ENCODE assay signal across 8 cellular contexts in the genomic region with DNA sequence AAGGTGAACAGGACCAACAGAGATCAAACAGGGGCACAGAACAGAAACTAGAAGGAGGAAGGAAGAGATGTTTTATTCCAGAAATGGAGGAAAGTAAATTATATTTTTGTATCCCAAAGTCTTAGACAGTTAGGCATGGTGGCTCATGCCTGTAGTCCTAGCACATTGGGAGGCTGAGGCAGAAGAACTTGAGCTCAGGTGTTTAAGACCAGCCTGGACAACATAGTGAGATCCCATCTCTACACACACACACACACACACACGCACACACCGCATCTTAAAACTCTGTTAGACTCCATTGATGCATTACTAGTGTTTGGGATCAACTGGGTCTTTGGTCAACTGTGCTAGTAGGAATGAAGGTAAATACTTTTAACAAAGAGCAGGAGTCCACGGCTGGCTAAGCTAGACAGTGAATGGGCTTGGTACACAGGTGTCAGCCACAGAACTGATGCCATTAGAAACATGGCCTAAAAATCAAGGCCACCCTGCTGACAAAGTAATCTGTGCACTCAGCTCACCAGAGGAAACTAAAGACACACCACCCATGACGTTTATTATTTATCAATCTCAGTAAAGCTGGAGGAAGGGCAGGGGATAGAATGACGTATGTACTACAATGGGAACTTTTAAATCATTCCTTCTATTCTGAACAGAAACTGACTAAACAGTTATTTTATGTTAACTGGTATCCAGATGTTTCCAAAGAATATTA. TPM values are rescaled to one million over a fixed set of nuclear protein-coding genes. Genes with fewer than 3 reads are reported as not detected.
A peak's percentile ranks its signal among the peaks of the same experiment; 100 is the strongest.
DNase-seq lines count a peak whose midpoint lies in the region; ATAC-seq and TF ChIP-seq lines count a peak whose summit lies in the region.
"Not testable (repeated sequence)": the region's sequence is repeated elsewhere in the genome, so short reads cannot be mapped to it uniquely, and the experiment has no call there.

No MANE protein-coding gene starts in this region.

- peaks cover 5 to 61% of the 10 kb centered on the region in 2 donors for H3K36me3 Mint-ChIP-seq in activated naive CD4-positive, alpha-beta T cell treated with anti-CD3 and anti-CD28 coated beads, Interleukin-2, amount 50 U/mL, for 72 hours

- H3K4me1 ChIP-seq in SK-N-SH (ENCODE audit: control insufficient read depth in 1 of 2, insufficient read depth in 2 of 2, low read depth in 1 of 2, low read length in 1 of 2): peaks cover 17 to 25% of the 10 kb centered on the region in 2 experiments

- POLR2A ChIA-PET in SK-N-SH (lab: Yijun Ruan, JAX): not testable (repeated sequence)

- 41% methylated on average over 5 of the region's 5 CpGs for WGBS in SK-N-SH (ENCODE audit: low lambda C conversion rate)

- not testable (repeated sequence) for H3K9me2 ChIP-seq in SK-N-SH

- H3K9me3 ChIP-seq in SK-N-SH: not testable (repeated sequence)

- H3K9ac ChIP-seq in SK-N-SH: peak overlapping the region; percentile 71

- not testable (repeated sequence) for TF ChIP-seq CTCF in SK-N-SH (IDR thresholded peaks at IDR 0.05)

- TF ChIP-seq EP300 in SK-N-SH (IDR thresholded peaks at IDR 0.05; ENCODE audit: borderline replicate concordance in 1 of 2, low read depth in 1 of 2, low read length in 1 of 2): not testable (repeated sequence)

- H3K36me3 ChIP-seq in SK-N-SH (replicated peaks in 1 of 2; ENCODE audit: control insufficient read depth in 1 of 2, insufficient read depth in 2 of 2, low read length in 1 of 2): peaks cover 8 to 21% of the 10 kb centered on the region in 2 experiments

- H3K27ac ChIP-seq in SK-N-SH (ENCODE audit: low read depth in 2 of 2, low read length in 1 of 2): peak overlapping the region; percentile 52 to 97

- peak overlapping the region; percentile 55 for H3K4me2 ChIP-seq in SK-N-SH

- not testable (repeated sequence) for H2AFZ ChIP-seq in SK-N-SH (ENCODE audit: low read depth)

- TF ChIP-seq RAD21 in SK-N-SH (IDR thresholded peaks at IDR 0.05; ENCODE audit: low read length): not testable (repeated sequence)

- DNase-seq in A172 (ENCODE audit: low spot score): peak; percentile 27
- not testable (repeated sequence) for DNase-seq in SK-N-SH; activated naive CD4-positive, alpha-beta T cell treated with anti-CD3 and anti-CD28 coated beads, Interleukin-2, amount 50 U/mL, for 72 hours (ENCODE audit: low spot score in 2 of 2)
- DNase-seq in effector CD4-positive, alpha-beta T cell: peak; percentile 33
- DNase-seq in kidney glomerular epithelial cell (lab: John Stamatoyannopoulos, UW): peak; percentile 60
- peak; percentile 40 for DNase-seq in skeletal muscle cell (ENCODE audit: low read depth)

- peaks cover 24% of the 10 kb centered on the region for H4K20me1 ChIP-seq in SK-N-SH (ENCODE audit: insufficient read depth)

- peaks cover 31% of the 10 kb centered on the region for H3F3A ChIP-seq in SK-N-SH (replicated peaks; ENCODE audit: insufficient read depth)

- ATAC-seq in GM19463 (IDR thresholded peaks at IDR 0.05; ENCODE audit: unreplicated experiment) (peak; percentile 42), HG03175 (IDR thresholded peaks at IDR 0.05; ENCODE audit: unreplicated experiment) (peak; percentile 41)
- peak; percentile 63 to 80 for ATAC-seq in activated naive CD4-positive, alpha-beta T cell treated with anti-CD3 and anti-CD28 coated beads, Interleukin-2, amount 50 U/mL, for 72 hours

- not testable (repeated sequence) for H3K9me3 Mint-ChIP-seq in activated naive CD4-positive, alpha-beta T cell treated with anti-CD3 and anti-CD28 coated beads, Interleukin-2, amount 50 U/mL, for 72 hours

- not testable (repeated sequence) for H3K27me3 ChIP-seq in SK-N-SH (ENCODE audit: insufficient read depth)

- H3K27ac Mint-ChIP-seq in activated naive CD4-positive, alpha-beta T cell treated with anti-CD3 and anti-CD28 coated beads, Interleukin-2, amount 50 U/mL, for 72 hours: peak overlapping the region; percentile 91

- H3K4me3 ChIP-seq in SK-N-SH (ENCODE audit: low read depth in 2 of 2, low read length in 1 of 2): peak overlapping the region in 1 of 2 experiments; percentile 30; a peak in 1 of 4 replicates
- not testable (repeated sequence) for H3K4me3 ChIP-seq in skeletal muscle cell (ENCODE audit: low read depth, low read length)

- CTCF ChIA-PET in SK-N-SH (lab: Yijun Ruan, JAX): not testable (repeated sequence)

- peaks cover 65% of the 10 kb centered on the region for H3K79me2 ChIP-seq in SK-N-SH (ENCODE audit: insufficient read depth)

RNA-seq across cellular contexts. Expression of a gene that starts 10.9 kb away (rescaled TPM):
- total RNA-seq in A172 (2014; rRNA removed; shearing (Covaris generic)): 188 and 202 TPM in 2 replicates
- polyA plus RNA-seq in SK-N-SH (2012; rRNA removed): 43.3 and 56.2 TPM in 2 replicates
- polyA plus RNA-seq in SK-N-SH (2012; cell fraction: cytosol; rRNA removed): 52.3 and 53.5 TPM in 2 replicates
- 26.2 and 44.4 TPM in 2 replicates for polyA plus RNA-seq in SK-N-SH (2012; cell fraction: nucleus; rRNA removed)
- total RNA-seq in activated naive CD4-positive, alpha-beta T cell treated with anti-CD3 and anti-CD28 coated beads, Interleukin-2, amount 50 U/mL, for 72 hours: 100 to 1,000 TPM; 116 to 173 TPM

RNA-seq across cellular contexts. Expression of a gene that starts 11.3 kb away (rescaled TPM):
- 46.7 and 58.8 TPM in 2 replicates for total RNA-seq in A172 (2014; rRNA removed; shearing (Covaris generic))
- polyA plus RNA-seq in SK-N-SH (2012; rRNA removed): 4.7 and 6.7 TPM in 2 replicates
- 6.7 and 7.6 TPM in 2 replicates for polyA plus RNA-seq in SK-N-SH (2012; cell fraction: cytosol; rRNA removed)
- 6.7 and 12.7 TPM in 2 replicates for polyA plus RNA-seq in SK-N-SH (2012; cell fraction: nucleus; rRNA removed)
- 10 to 100 TPM; 24.5 to 30.5 TPM for total RNA-seq in activated naive CD4-positive, alpha-beta T cell treated with anti-CD3 and anti-CD28 coated beads, Interleukin-2, amount 50 U/mL, for 72 hours
